Comparison of ENCODE assay signal across 15 cellular contexts in the genomic region with DNA sequence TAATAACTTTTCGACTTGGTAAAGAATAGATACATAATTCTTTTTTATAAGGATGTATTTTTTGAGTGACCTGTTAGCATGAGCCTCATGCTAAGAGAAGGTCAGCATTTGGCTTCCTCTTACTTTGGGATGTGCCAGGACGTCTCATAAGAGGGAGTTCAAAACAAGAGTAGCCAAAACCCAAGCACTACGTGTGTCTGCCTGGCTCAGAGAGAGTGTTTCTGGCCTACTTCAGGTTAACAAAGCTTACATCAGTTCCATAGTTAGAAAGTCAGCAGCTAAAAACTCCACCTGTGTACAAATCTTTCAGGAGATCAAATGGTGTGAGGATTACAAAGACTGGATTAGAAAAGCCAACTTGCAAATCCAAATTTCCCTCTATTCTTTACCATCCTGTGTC. TPM values are rescaled to one million over a fixed set of nuclear protein-coding genes. Genes with fewer than 3 reads are reported as not detected.
A peak's percentile ranks its signal among the peaks of the same experiment; 100 is the strongest.
DNase-seq lines count a peak whose midpoint lies in the region; ATAC-seq and TF ChIP-seq lines count a peak whose summit lies in the region.
"Had no signal": no experiment of that assay in that cellular context is flagged by ENCODE, and none has a peak within 500 bp of the region (broad histone marks: within the 10 kb centered on the region; RNA-seq: fewer than 3 reads in every experiment).

No MANE protein-coding gene starts in this region.

- peak overlapping the region in 1 of 3 donors; percentile 42 for H3K9ac ChIP-seq in skeletal muscle tissue (ENCODE audit: low read depth in 1 of 3, low read length in 3 of 3)
- H3K9ac ChIP-seq: BLaER1 had no signal

- WGBS in esophagus muscularis mucosa, result 67% methylated on average over 3 of the region's 3 CpGs
- WGBS in psoas muscle, 3 donors, result 30 to 57% (median 36%) methylated on average over 3 of the region's 3 CpGs

- H3K4me1 ChIP-seq in esophagus muscularis mucosa, result peaks cover 12 to 38% (median 31%) of the 10 kb centered on the region in 4 donors
- peaks cover 23% of the 10 kb centered on the region for H3K4me1 ChIP-seq in psoas muscle
- peaks cover 21 to 37% (median 28%) of the 10 kb centered on the region in 3 donors for H3K4me1 ChIP-seq in skeletal muscle tissue (ENCODE audit: control insufficient read depth in 3 of 3, insufficient read depth in 3 of 3, low read length in 3 of 3)
- H3K4me1 ChIP-seq in uterus, result peaks cover 4 to 8% of the 10 kb centered on the region in 2 donors
- H3K4me1 ChIP-seq: BLaER1 had no signal

- no peak overlapping the region for H3K4me3 ChIP-seq in esophagus muscularis mucosa
- H3K4me3 ChIP-seq in psoas muscle, result no peak overlapping the region
- H3K4me3 ChIP-seq in skeletal muscle tissue (ENCODE audit: low read length in 3 of 3), result no peak overlapping the region
- no peak overlapping the region for H3K4me3 ChIP-seq in uterus
- H3K4me3 ChIP-seq: BLaER1 had no signal

- ATAC-seq in psoas muscle (peak; percentile 58 to 87 (median 81)), GM21528 (IDR thresholded peaks at IDR 0.05; ENCODE audit: low FRiP score, unreplicated experiment) (no peak), GM18868 (IDR thresholded peaks at IDR 0.05; ENCODE audit: unreplicated experiment) (no peak)
- ATAC-seq: HepG2 had no signal

- peaks cover 53 to 93% (median 75%) of the 10 kb centered on the region in 4 donors for H3K36me3 ChIP-seq in esophagus muscularis mucosa
- peaks cover 36 to 92% of the 10 kb centered on the region in 2 donors for H3K36me3 ChIP-seq in psoas muscle (ENCODE audit: insufficient read depth in 1 of 2, low read depth in 1 of 2)
- peaks cover 29 to 88% (median 79%) of the 10 kb centered on the region in 3 donors for H3K36me3 ChIP-seq in skeletal muscle tissue (ENCODE audit: control insufficient read depth in 3 of 3, insufficient read depth in 3 of 3, low read length in 3 of 3)
- no peaks in the 10 kb centered on the region for H3K36me3 ChIP-seq in uterus

- DNase-seq in esophagus muscularis mucosa (ENCODE audit: extremely low spot score) (no peak), psoas muscle (no peak), uterus (peak in 1 of 2 donors; percentile 49)
- no peak for DNase-seq in central memory CD4-positive, alpha-beta T cell
- DNase-seq: 8988T; CD4-positive, alpha-beta memory T cell; DMS153; DMS79; GDM1; H9 had no signal

- TF ChIP-seq POLR2A in esophagus muscularis mucosa (IDR thresholded peaks at IDR 0.05; ENCODE audit: low read depth), result no peak
- no peak for TF ChIP-seq POLR2A in uterus (IDR thresholded peaks at IDR 0.05)

- intact Hi-C loops in esophagus muscularis mucosa (cut with DNase I) (no loop called here), psoas muscle (cut with DNase I) (no loop called here), uterus (cut with DNase I; ENCODE audit: low total_unique reads) (no loop called here)

- no peaks in the 10 kb centered on the region for H3K9me3 ChIP-seq in esophagus muscularis mucosa
- H3K9me3 ChIP-seq in psoas muscle, result no peaks in the 10 kb centered on the region
- no peaks in the 10 kb centered on the region for H3K9me3 ChIP-seq in skeletal muscle tissue (ENCODE audit: control insufficient read depth in 3 of 3, low read length in 3 of 3)
- H3K9me3 ChIP-seq in uterus, result no peaks in the 10 kb centered on the region
- H3K9me3 ChIP-seq: BLaER1 had no signal

- TF ChIP-seq EP300 in esophagus muscularis mucosa (IDR thresholded peaks at IDR 0.05), result no peak

- TF ChIP-seq CTCF in esophagus muscularis mucosa (IDR thresholded peaks at IDR 0.05) (no peak), psoas muscle (IDR thresholded peaks at IDR 0.05) (no peak), uterus (IDR thresholded peaks at IDR 0.05) (no peak)

- H3K27me3 ChIP-seq in esophagus muscularis mucosa (no peaks in the 10 kb centered on the region), psoas muscle (ENCODE audit: insufficient read depth in 3 of 3, low read length in 2 of 3) (no peaks in the 10 kb centered on the region), skeletal muscle tissue (ENCODE audit: control insufficient read depth in 3 of 3, insufficient read depth in 3 of 3, low read length in 3 of 3) (no peaks in the 10 kb centered on the region), uterus (no peaks in the 10 kb centered on the region)
- H3K27me3 ChIP-seq: BLaER1 had no signal

- H3K27ac ChIP-seq in esophagus muscularis mucosa (replicated peaks in 1 of 4) (peak overlapping the region; percentile 54 to 94 (median 72)), psoas muscle (peak overlapping the region; percentile 84), skeletal muscle tissue (ENCODE audit: low read depth, low read length) (peak overlapping the region; percentile 62), uterus (peak overlapping the region; percentile 45 to 75)
- H3K27ac ChIP-seq: BLaER1 had no signal

RNA-seq across cellular contexts. Expression of a gene that starts 13.9 kb away (rescaled TPM):
- 100 to 1,000 TPM in 2 of 4 donors, 10 to 100 TPM in 2; 87.6 to 118 (median 95.8) TPM for total RNA-seq in esophagus muscularis mucosa
- total RNA-seq in psoas muscle, result 10 to 100 TPM; 32.6 to 48.3 (median 37.3) TPM
- 10 to 100 TPM; 21.4 to 66.2 (median 24.7) TPM for polyA plus RNA-seq in psoas muscle
- 31.3 TPM for total RNA-seq in skeletal muscle tissue
- 100 to 1,000 TPM in 1 of 4 donors, 10 to 100 TPM in 3; 24.4 to 226 (median 82.3) TPM for total RNA-seq in uterus

Comparison
In these comparisons a context has a peak if more than half of its experiments do, and no peak if none do; other contexts are left out.
1. ATAC-seq: peak in psoas muscle (4 of 4); none in GM21528 (single experiment) and GM18868 (single experiment).
2. Peak in every context shown above with its lines, with median percentiles within 50 percentile points of each other: H3K27ac ChIP-seq.